24 cellular contexts compared by ENCODE assay signal in genomic region chr6:136657629-136658028, GRCh38.
DNase-seq lines count a peak whose midpoint lies in the region; ATAC-seq and TF ChIP-seq lines count a peak whose summit lies in the region.
"Had no signal": no experiment of that assay in that cellular context is flagged by ENCODE, and none has a peak within 500 bp of the region (broad histone marks: within the 10 kb centered on the region; RNA-seq: fewer than 3 reads in every experiment).

No MANE protein-coding gene starts in this region.

- no peaks in the 10 kb centered on the region for H3K27me3 Mint-ChIP-seq in activated T-helper 1 cell treated with anti-CD3 and anti-CD28 coated beads, Interleukin-12 subunit alpha, Interleukin-12 subunit beta, Interleukin-2, Interleukin-4 antibody, amounts not matched to agents 30 ng/mL and 10 ng/mL and 1 ng/mL, durations not matched to agents 14 hours and 24 hours and 36 hours (ENCODE audit: insufficient read depth)
- H3K27me3 Mint-ChIP-seq: activated CD4-positive, alpha-beta T cell treated with anti-CD3 and anti-CD28 coated beads for 36 hours; activated CD8-positive, alpha-beta memory T cell treated with anti-CD3 and anti-CD28 coated beads, Interleukin-2, amount 10 ng/mL, durations not matched to agents 7 days and 5 days; CD4-positive, alpha-beta T cell; stimulated activated memory B cell treated with anti-CD40 and anti-IgM and Interleukin-4, amounts not matched to agents 10 μg/mL and 1 μg/mL and 100 μg/mL, for 72 hours; type B pancreatic cell had no signal

- WGBS in gastroesophageal sphincter (ENCODE audit: low coverage in 1 of 2), 2 donors, result 43 to 68% methylated on average over 3 of the region's 4 CpGs

- H3K9me3 Mint-ChIP-seq in activated T-helper 1 cell treated with anti-CD3 and anti-CD28 coated beads, Interleukin-12 subunit alpha, Interleukin-12 subunit beta, Interleukin-2, Interleukin-4 antibody, amounts not matched to agents 30 ng/mL and 10 ng/mL and 1 ng/mL, durations not matched to agents 14 hours and 24 hours and 36 hours, result no peaks in the 10 kb centered on the region
- H3K9me3 Mint-ChIP-seq: activated T-helper 2 cell treated with anti-CD3 and anti-CD28 coated beads, Interferon-gamma antibody, Interleukin-2, Interleukin-4, amounts not matched to agents 10 μg/mL and 5 μg/mL and 100 μg/mL, durations not matched to agents 14 hours and 24 hours and 36 hours; CD4-positive, alpha-beta T cell; stimulated activated memory B cell treated with anti-CD40 and anti-IgM and Interleukin-4, amounts not matched to agents 10 μg/mL and 1 μg/mL and 100 μg/mL, for 72 hours; type B pancreatic cell had no signal

- TF ChIP-seq POLR2A in gastroesophageal sphincter (IDR thresholded peaks at IDR 0.05), result no peak

- in situ Hi-C loops in brain microvascular endothelial cell (cut with HindIII; ENCODE audit: low pct_ligation_motif_present, low sequenced_read_pairs), result no loop called here

- no peak for ATAC-seq in gastroesophageal sphincter
- ATAC-seq: activated CD4-positive, alpha-beta T cell treated with anti-CD3 and anti-CD28 coated beads for 36 hours; activated CD8-positive, alpha-beta memory T cell treated with anti-CD3 and anti-CD28 coated beads, Interleukin-2, amount 10 ng/mL, durations not matched to agents 7 days and 5 days; heart left ventricle; stimulated activated memory B cell treated with anti-CD40 and anti-IgM and Interleukin-4, amounts not matched to agents 10 μg/mL and 1 μg/mL and 100 μg/mL, for 72 hours had no signal

- no peak for TF ChIP-seq EP300 in gastroesophageal sphincter (IDR thresholded peaks at IDR 0.05)

- peaks cover 6% of the 10 kb centered on the region for H3K4me1 Mint-ChIP-seq in activated T-helper 1 cell treated with anti-CD3 and anti-CD28 coated beads, Interleukin-12 subunit alpha, Interleukin-12 subunit beta, Interleukin-2, Interleukin-4 antibody, amounts not matched to agents 30 ng/mL and 10 ng/mL and 1 ng/mL, durations not matched to agents 14 hours and 24 hours and 36 hours (ENCODE audit: low read depth)
- H3K4me1 Mint-ChIP-seq: activated CD4-positive, alpha-beta T cell treated with anti-CD3 and anti-CD28 coated beads for 36 hours; stimulated activated memory B cell treated with anti-CD40 and anti-IgM and Interleukin-4, amounts not matched to agents 10 μg/mL and 1 μg/mL and 100 μg/mL, for 72 hours had no signal

- no peaks in the 10 kb centered on the region for H3K9me3 ChIP-seq in gastroesophageal sphincter
- H3K9me3 ChIP-seq: esophagus muscularis mucosa, heart left ventricle had no signal

- H3K4me1 ChIP-seq in gastroesophageal sphincter, result no peaks in the 10 kb centered on the region
- H3K4me1 ChIP-seq: esophagus muscularis mucosa, heart left ventricle had no signal

- H3K36me3 Mint-ChIP-seq in activated T-helper 1 cell treated with anti-CD3 and anti-CD28 coated beads, Interleukin-12 subunit alpha, Interleukin-12 subunit beta, Interleukin-2, Interleukin-4 antibody, amounts not matched to agents 30 ng/mL and 10 ng/mL and 1 ng/mL, durations not matched to agents 14 hours and 24 hours and 36 hours (ENCODE audit: low read depth), result peaks cover 26% of the 10 kb centered on the region

- TF ChIP-seq CTCF in brain microvascular endothelial cell (IDR thresholded peaks at IDR 0.05; ENCODE audit: low read depth, low read length, missing control alignments), result no peak
- no peak for TF ChIP-seq CTCF in gastroesophageal sphincter (IDR thresholded peaks at IDR 0.05)
- no peak for TF ChIP-seq CTCF in GM20000 (IDR thresholded peaks at IDR 0.05; ENCODE audit: extremely low read depth, missing control alignments)

- no peak overlapping the region for H3K4me3 Mint-ChIP-seq in activated T-helper 1 cell treated with anti-CD3 and anti-CD28 coated beads, Interleukin-12 subunit alpha, Interleukin-12 subunit beta, Interleukin-2, Interleukin-4 antibody, amounts not matched to agents 30 ng/mL and 10 ng/mL and 1 ng/mL, durations not matched to agents 14 hours and 24 hours and 36 hours
- H3K4me3 Mint-ChIP-seq: activated CD4-positive, alpha-beta T cell treated with anti-CD3 and anti-CD28 coated beads for 36 hours; activated CD8-positive, alpha-beta memory T cell treated with anti-CD3 and anti-CD28 coated beads, Interleukin-2, amount 10 ng/mL, durations not matched to agents 7 days and 5 days; CD4-positive, alpha-beta T cell; stimulated activated memory B cell treated with anti-CD40 and anti-IgM and Interleukin-4, amounts not matched to agents 10 μg/mL and 1 μg/mL and 100 μg/mL, for 72 hours; type B pancreatic cell had no signal

- H3K4me3 ChIP-seq in brain microvascular endothelial cell (ENCODE audit: low read depth, low read length) (no peak overlapping the region), gastroesophageal sphincter (no peak overlapping the region)
- H3K4me3 ChIP-seq: esophagus muscularis mucosa, heart left ventricle had no signal

- no peak overlapping the region for H3K27ac Mint-ChIP-seq in activated T-helper 1 cell treated with anti-CD3 and anti-CD28 coated beads, Interleukin-12 subunit alpha, Interleukin-12 subunit beta, Interleukin-2, Interleukin-4 antibody, amounts not matched to agents 30 ng/mL and 10 ng/mL and 1 ng/mL, durations not matched to agents 14 hours and 24 hours and 36 hours
- H3K27ac Mint-ChIP-seq: activated CD4-positive, alpha-beta T cell treated with anti-CD3 and anti-CD28 coated beads for 36 hours; activated CD8-positive, alpha-beta memory T cell treated with anti-CD3 and anti-CD28 coated beads, Interleukin-2, amount 10 ng/mL, durations not matched to agents 7 days and 5 days; activated T-helper 2 cell treated with anti-CD3 and anti-CD28 coated beads, Interferon-gamma antibody, Interleukin-2, Interleukin-4, amounts not matched to agents 10 μg/mL and 5 μg/mL and 100 μg/mL, durations not matched to agents 14 hours and 24 hours and 36 hours; CD4-positive, alpha-beta T cell; stimulated activated memory B cell treated with anti-CD40 and anti-IgM and Interleukin-4, amounts not matched to agents 10 μg/mL and 1 μg/mL and 100 μg/mL, for 72 hours; type B pancreatic cell had no signal

- H3K27me3 ChIP-seq in brain microvascular endothelial cell (replicated peaks) (no peaks in the 10 kb centered on the region), gastroesophageal sphincter (no peaks in the 10 kb centered on the region)
- H3K27me3 ChIP-seq: esophagus muscularis mucosa, heart left ventricle had no signal

- H3K36me3 ChIP-seq in brain microvascular endothelial cell (replicated peaks) (no peaks in the 10 kb centered on the region), gastroesophageal sphincter (peaks cover 0 to 23% of the 10 kb centered on the region in 2 donors)

- H3K27ac ChIP-seq in brain microvascular endothelial cell (no peak overlapping the region), gastroesophageal sphincter (no peak overlapping the region)
- H3K27ac ChIP-seq: esophagus muscularis mucosa, heart left ventricle, HL-60 had no signal

- DNase-seq in AG08396 (ENCODE audit: low spot score) (peak; percentile 37), HT1080 (ENCODE audit: low read depth) (peak; percentile 10), brain microvascular endothelial cell (peak; percentile 54), kidney tubule cell (ENCODE audit: low spot score) (peak; percentile 73), GM20000 (ENCODE audit: low spot score) (no peak)
- no peak for DNase-seq in stimulated activated CD8-positive, alpha-beta memory T cell treated with anti-CD3 and anti-CD28 coated beads, Interleukin-4, amount 100 ng/mL, for 48 hours
- DNase-seq in activated T-helper 1 cell treated with anti-CD3 and anti-CD28 coated beads, Interleukin-12 subunit alpha, Interleukin-12 subunit beta, Interleukin-2, Interleukin-4 antibody, amounts not matched to agents 30 ng/mL and 10 ng/mL and 1 ng/mL, durations not matched to agents 14 hours and 24 hours and 36 hours (ENCODE audit: low spot score), result no peak
- DNase-seq: ACHN; activated CD4-positive, alpha-beta T cell treated with anti-CD3 and anti-CD28 coated beads for 36 hours; activated CD8-positive, alpha-beta memory T cell treated with anti-CD3 and anti-CD28 coated beads, Interleukin-2, amount 10 ng/mL, durations not matched to agents 7 days and 5 days; CD4-positive, alpha-beta T cell; DMS53; heart left ventricle; KBM-7; MV-4-11; NCI-H2081; NCI-H526; OCI-M1 had no signal

- intact Hi-C loops in activated T-helper 1 cell treated with anti-CD3 and anti-CD28 coated beads, Interleukin-12 subunit alpha, Interleukin-12 subunit beta, Interleukin-2, Interleukin-4 antibody, amounts not matched to agents 30 ng/mL and 10 ng/mL and 1 ng/mL, durations not matched to agents 14 hours and 24 hours and 36 hours (cut with micrococcal nuclease), result no loop called here

Comparison
In these comparisons a context has a peak if more than half of its experiments do, and no peak if none do; other contexts are left out.
1. DNase-seq: peak in AG08396 (single experiment), HT1080 (single experiment), brain microvascular endothelial cell (single experiment) and kidney tubule cell (single experiment); none in GM20000 (single experiment), stimulated activated CD8-positive, alpha-beta memory T cell treated with anti-CD3 and anti-CD28 coated beads, Interleukin-4, amount 100 ng/mL, for 48 hours (single experiment) and activated T-helper 1 cell treated with anti-CD3 and anti-CD28 coated beads, Interleukin-12 subunit alpha, Interleukin-12 subunit beta, Interleukin-2, Interleukin-4 antibody, amounts not matched to agents 30 ng/mL and 10 ng/mL and 1 ng/mL, durations not matched to agents 14 hours and 24 hours and 36 hours (single experiment).